3 cellular contexts compared by ENCODE assay signal in the genomic region with DNA sequence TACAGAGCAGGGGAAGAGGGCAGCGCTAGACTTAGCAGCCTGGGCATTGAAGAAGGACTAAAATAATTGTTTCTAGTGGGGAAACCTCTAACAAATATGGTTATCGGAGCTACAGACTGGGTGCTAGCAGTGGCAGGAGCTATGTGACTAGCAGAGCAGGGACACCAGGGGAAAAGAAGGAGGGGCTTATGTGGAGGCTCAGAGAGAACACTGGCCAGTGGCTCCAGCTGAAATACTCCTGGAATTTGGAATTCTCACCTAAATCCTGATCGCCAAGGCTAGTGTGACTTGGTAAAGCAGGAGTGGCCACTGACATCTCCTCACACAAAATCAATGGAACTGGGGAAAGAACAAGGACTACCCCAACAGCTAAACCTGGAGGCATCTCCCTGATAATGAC.
TF ChIP-seq lines count a peak whose summit lies in the region.

No MANE protein-coding gene starts in this region.

TF ChIP-seq in SK-N-SH, 30 proteins besides CTCF, POLR2A, EP300 and RAD21 (continued from another document):
- TF ChIP-seq MAX (IDR thresholded peaks at IDR 0.05; ENCODE audit: low read depth) = no peak
- TF ChIP-seq GABPA (IDR thresholded peaks at IDR 0.05; ENCODE audit: low read depth) = no peak
- TF ChIP-seq MEF2A (IDR thresholded peaks at IDR 0.05; ENCODE audit: borderline replicate concordance, low read depth) = no peak
- TF ChIP-seq ELF1 (IDR thresholded peaks at IDR 0.05) = no peak
TF ChIP-seq in SK-N-SH: peak in this region for 0.

TF ChIP-seq in SK-N-SH treated with all-trans-retinoic acid at 6 μM for 48 hours, 23 proteins besides CTCF, POLR2A, EP300 and RAD21:
- TF ChIP-seq, protein P1, sequence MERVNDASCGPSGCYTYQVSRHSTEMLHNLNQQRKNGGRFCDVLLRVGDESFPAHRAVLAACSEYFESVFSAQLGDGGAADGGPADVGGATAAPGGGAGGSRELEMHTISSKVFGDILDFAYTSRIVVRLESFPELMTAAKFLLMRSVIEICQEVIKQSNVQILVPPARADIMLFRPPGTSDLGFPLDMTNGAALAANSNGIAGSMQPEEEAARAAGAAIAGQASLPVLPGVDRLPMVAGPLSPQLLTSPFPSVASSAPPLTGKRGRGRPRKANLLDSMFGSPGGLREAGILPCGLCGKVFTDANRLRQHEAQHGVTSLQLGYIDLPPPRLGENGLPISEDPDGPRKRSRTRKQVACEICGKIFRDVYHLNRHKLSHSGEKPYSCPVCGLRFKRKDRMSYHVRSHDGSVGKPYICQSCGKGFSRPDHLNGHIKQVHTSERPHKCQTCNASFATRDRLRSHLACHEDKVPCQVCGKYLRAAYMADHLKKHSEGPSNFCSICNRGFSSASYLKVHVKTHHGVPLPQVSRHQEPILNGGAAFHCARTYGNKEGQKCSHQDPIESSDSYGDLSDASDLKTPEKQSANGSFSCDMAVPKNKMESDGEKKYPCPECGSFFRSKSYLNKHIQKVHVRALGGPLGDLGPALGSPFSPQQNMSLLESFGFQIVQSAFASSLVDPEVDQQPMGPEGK (CRISPR knock-in tag; IDR thresholded peaks at IDR 0.05; ENCODE audit: borderline replicate concordance) = no peak
- no peak for TF ChIP-seq ZC3H10 (CRISPR knock-in tag; IDR thresholded peaks at IDR 0.05)
- TF ChIP-seq ZNF70 (CRISPR knock-in tag; IDR thresholded peaks at IDR 0.05) = no peak
- TF ChIP-seq BACH2 (CRISPR knock-in tag; IDR thresholded peaks at IDR 0.05; ENCODE audit: borderline replicate concordance) = no peak
- no peak for TF ChIP-seq RARB (CRISPR knock-in tag; IDR thresholded peaks at IDR 0.05)
- TF ChIP-seq SNAI2 (CRISPR knock-in tag; IDR thresholded peaks at IDR 0.05) = no peak
- TF ChIP-seq TOX (CRISPR knock-in tag; IDR thresholded peaks at IDR 0.05; ENCODE audit: borderline replicate concordance) = no peak

TF ChIP-seq in WTC11, 78 proteins besides CTCF, POLR2A, EP300 and RAD21 (continued from another document):
- TF ChIP-seq MAX (CRISPR knock-in tag; IDR thresholded peaks at IDR 0.05) (no peak), NR1H2 (CRISPR knock-in tag; IDR thresholded peaks at IDR 0.05) (no peak)
